In the genomic region with DNA sequence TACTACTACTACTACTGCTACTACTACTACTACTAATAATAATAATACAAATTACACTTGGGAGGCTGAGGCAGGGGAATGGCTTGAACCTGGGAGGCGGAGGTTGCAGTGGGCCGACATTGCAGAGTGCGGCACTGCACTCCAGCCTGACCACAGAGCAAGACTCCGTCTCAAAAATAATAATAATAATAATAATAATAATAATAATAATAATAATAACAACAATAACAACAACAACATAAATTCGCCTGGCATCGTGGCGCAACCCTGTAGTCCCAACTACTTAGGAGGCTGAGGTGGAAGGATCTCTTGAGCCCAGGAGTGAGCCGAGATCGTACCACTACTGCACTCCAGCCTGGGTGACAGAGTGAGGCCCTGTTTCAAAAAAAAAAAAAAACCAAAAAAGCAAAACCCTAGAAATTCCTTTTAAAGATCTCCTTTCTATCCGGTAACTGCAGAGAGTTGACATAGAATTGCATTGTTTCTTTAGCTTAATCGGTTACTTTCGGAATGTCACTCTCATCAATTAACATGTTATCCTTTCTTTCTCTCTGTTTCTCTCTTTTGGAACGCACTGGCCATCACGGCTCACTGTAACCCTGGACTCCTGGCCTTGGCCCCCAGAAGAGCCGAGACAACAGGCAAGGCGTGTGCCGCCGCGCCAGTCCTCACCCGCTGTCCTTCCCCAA, we compare ENCODE assay signal across 8 cellular contexts. TPM values are rescaled to one million over a fixed set of nuclear protein-coding genes. Genes with fewer than 3 reads are reported as not detected.
A peak's percentile ranks its signal among the peaks of the same experiment; 100 is the strongest.
DNase-seq lines count a peak whose midpoint lies in the region; ATAC-seq, FAIRE-seq and TF ChIP-seq lines count a peak whose summit lies in the region.

No MANE protein-coding gene starts in this region.

- H3K4me3 ChIP-seq in Loucy (ENCODE audit: low read length, poor library complexity, severe bottlenecking) (peak overlapping the region; percentile 90), ectodermal cell (ENCODE audit: insufficient read depth, low read depth, low read length) (peak overlapping the region; percentile 50)

- no peaks in the 10 kb centered on the region for H4K20me1 ChIP-seq in Loucy (ENCODE audit: insufficient read depth, low read length, poor library complexity, severe bottlenecking)

- no peak for FAIRE-seq in frontal cortex (lab: Jason Lieb, UNC)

- WGBS in ectodermal cell, 2 experiments, result 57 to 58% methylated on average over 15 to 16 of the region's 20 CpGs

- peaks cover 21% of the 10 kb centered on the region for H3K4me1 Mint-ChIP-seq in neural crest cell

- no peaks in the 10 kb centered on the region for H3K9me3 Mint-ChIP-seq in neural crest cell

- H3F3A ChIP-seq in Loucy (ENCODE audit: low read depth), result no peaks in the 10 kb centered on the region

- H3K4me3 Mint-ChIP-seq in neural crest cell, result peak overlapping the region; percentile 69

- TF ChIP-seq CTCF in C4-2B (conservative IDR thresholded peaks at IDR 0.05), result no peak
- TF ChIP-seq CTCF in Loucy (conservative IDR thresholded peaks at IDR 0.05; ENCODE audit: low read length), result no peak
- no peak for TF ChIP-seq CTCF in neural crest cell (conservative IDR thresholded peaks at IDR 0.05)

- H3K27ac ChIP-seq in C4-2B, result peak overlapping the region; percentile 89
- peak overlapping the region; percentile 29 for H3K27ac ChIP-seq in ectodermal cell (ENCODE audit: insufficient read depth, low read depth, low read length, poor library complexity, severe bottlenecking)

- peak overlapping the region; percentile 97 for H3K4me2 ChIP-seq in Loucy (ENCODE audit: low read depth, low read length, poor library complexity, severe bottlenecking)

- no peaks in the 10 kb centered on the region for H3K27me3 Mint-ChIP-seq in neural crest cell (ENCODE audit: low read depth)

- H3K9me3 ChIP-seq in Loucy (ENCODE audit: insufficient read depth, low read depth, low read length) (no peaks in the 10 kb centered on the region), ectodermal cell (ENCODE audit: control insufficient read depth, low read length) (no peaks in the 10 kb centered on the region)

- peak overlapping the region; percentile 83 for H3K9ac ChIP-seq in Loucy (ENCODE audit: low read depth, low read length, poor library complexity, severe bottlenecking)

- H3K4me1 ChIP-seq in Loucy (ENCODE audit: insufficient read depth, low read length, poor library complexity, severe bottlenecking), result peaks cover 13% of the 10 kb centered on the region
- H3K4me1 ChIP-seq in ectodermal cell (ENCODE audit: control insufficient read depth, insufficient read depth, low read length), result no peaks in the 10 kb centered on the region

- no peaks in the 10 kb centered on the region for H3K36me3 ChIP-seq in Loucy (ENCODE audit: insufficient read depth, low read length)
- H3K36me3 ChIP-seq in ectodermal cell (ENCODE audit: control insufficient read depth, insufficient read depth, low read length), result no peaks in the 10 kb centered on the region

- H3K27me3 ChIP-seq in Loucy (ENCODE audit: insufficient read depth, low read length, poor library complexity, severe bottlenecking) (no peaks in the 10 kb centered on the region), ectodermal cell (ENCODE audit: control insufficient read depth, insufficient read depth, low read length, poor library complexity, severe bottlenecking) (peaks cover 5% of the 10 kb centered on the region)

- no peak for DNase-seq in neural crest cell (ENCODE audit: low read depth, low spot score)
- DNase-seq in frontal cortex (ENCODE audit: low spot score in 2 of 2), result no peak

- H2AFZ ChIP-seq in Loucy (ENCODE audit: low read length), result peak overlapping the region; percentile 97

- H3K9me2 ChIP-seq in Loucy (replicated peaks; ENCODE audit: low read depth, low read length), result no peaks in the 10 kb centered on the region

- H3K36me3 Mint-ChIP-seq in neural crest cell (ENCODE audit: low read depth), result no peaks in the 10 kb centered on the region

- no peak for ATAC-seq in GM21786 (IDR thresholded peaks at IDR 0.05; ENCODE audit: unreplicated experiment)
- no peak for ATAC-seq in GM21825 (IDR thresholded peaks at IDR 0.05; ENCODE audit: unreplicated experiment)
- no peak for ATAC-seq in GM21723 (IDR thresholded peaks at IDR 0.05; ENCODE audit: unreplicated experiment)

- H3K27ac Mint-ChIP-seq in neural crest cell (ENCODE audit: unreplicated experiment), result no peak overlapping the region

- H3K79me2 ChIP-seq in Loucy (ENCODE audit: insufficient read depth, low read length), result peaks cover 10% of the 10 kb centered on the region

RNA-seq across cellular contexts. Expression of a gene that starts 1.0 kb away (rescaled TPM):
- polyA plus RNA-seq in ectodermal cell (2013, experiment 1 of 4), result 20.3 TPM
- polyA plus RNA-seq in ectodermal cell (2013, experiment 2 of 4), result 20.0 TPM
- polyA plus RNA-seq in ectodermal cell (2013, experiment 3 of 4), result 27.3 TPM
- 28.7 TPM for polyA plus RNA-seq in ectodermal cell (2013, experiment 4 of 4)
- 14.9 and 15.1 TPM in 2 replicates for total RNA-seq in neural crest cell
- 27.3 TPM for total RNA-seq in frontal cortex

RNA-seq across cellular contexts. Expression of a gene that starts 49.2 kb away (rescaled TPM):
- polyA plus RNA-seq in ectodermal cell (2013, experiment 1 of 4), result 99.8 TPM
- polyA plus RNA-seq in ectodermal cell (2013, experiment 2 of 4), result 96.8 TPM
- polyA plus RNA-seq in ectodermal cell (2013, experiment 3 of 4), result 85.6 TPM
- 96.3 TPM for polyA plus RNA-seq in ectodermal cell (2013, experiment 4 of 4)
- total RNA-seq in neural crest cell (158 and 163 TPM in 2 replicates), frontal cortex (38.7 TPM)
